19 cellular contexts compared by ENCODE assay signal in genomic region chr11:115396533-115396932, GRCh38.
"Had no signal": no experiment of that assay in that cellular context is flagged by ENCODE, and none has a peak within 500 bp of the region (broad histone marks: within the 10 kb centered on the region; RNA-seq: fewer than 3 reads in every experiment).

No MANE protein-coding gene starts in this region.

- H3K9me3 ChIP-seq: esophagus squamous epithelium, gastroesophageal sphincter, neutrophil, psoas muscle, right lobe of liver, tibial artery, upper lobe of left lung, uterus had no signal

- H3K36me3 ChIP-seq: esophagus squamous epithelium, gastroesophageal sphincter, neutrophil, right lobe of liver, tibial artery, upper lobe of left lung, uterus had no signal

- H3K4me3 ChIP-seq: esophagus squamous epithelium, gastroesophageal sphincter, hepatocyte, psoas muscle, right lobe of liver, tibial artery, upper lobe of left lung, uterus had no signal

- H3K27ac ChIP-seq: esophagus squamous epithelium, gastroesophageal sphincter, hepatocyte, neutrophil, psoas muscle, right lobe of liver, tibial artery, upper lobe of left lung, uterus had no signal

- H3K4me1 ChIP-seq: esophagus squamous epithelium, gastroesophageal sphincter, psoas muscle, right lobe of liver, tibial artery, uterus had no signal

- H3K27me3 ChIP-seq: esophagus squamous epithelium, gastroesophageal sphincter, hepatocyte, neutrophil, right lobe of liver, tibial artery, upper lobe of left lung, uterus had no signal

- DNase-seq: esophagus squamous epithelium; foreskin fibroblast; kidney; left colon; mammary epithelial cell; naive thymus-derived CD4-positive, alpha-beta T cell; psoas muscle; retina; right lobe of liver; stimulated activated CD4-positive, alpha-beta T cell treated with anti-CD3 and anti-CD28 coated beads, Interleukin-4, amount 100 ng/mL, for 1 hour; stimulated activated CD8-positive, alpha-beta memory T cell treated with anti-CD3 and anti-CD28 coated beads, Interleukin-4, amount 100 ng/mL, for 48 hours; stimulated activated naive CD8-positive, alpha-beta T cell treated with anti-CD3 and anti-CD28 coated beads, Interleukin-15, Interleukin-2, amounts not matched to agents 100 U/mL and 50 U/mL, for 24 hours; tibial artery; upper lobe of left lung; uterus had no signal

- ATAC-seq: gastroesophageal sphincter; left colon; naive thymus-derived CD4-positive, alpha-beta T cell; psoas muscle; right lobe of liver; stimulated activated effector memory CD8-positive, alpha-beta T cell treated with anti-CD3 and anti-CD28 coated beads, Interleukin-12 subunit alpha, Interleukin-12 subunit beta, amount 100 ng/mL, for 72 hours; stimulated activated naive CD8-positive, alpha-beta T cell treated with anti-CD3 and anti-CD28 coated beads, Interleukin-15, Interleukin-2, amounts not matched to agents 100 U/mL and 50 U/mL, for 24 hours had no signal
